27 cellular contexts compared by ENCODE assay signal in the genomic region with DNA sequence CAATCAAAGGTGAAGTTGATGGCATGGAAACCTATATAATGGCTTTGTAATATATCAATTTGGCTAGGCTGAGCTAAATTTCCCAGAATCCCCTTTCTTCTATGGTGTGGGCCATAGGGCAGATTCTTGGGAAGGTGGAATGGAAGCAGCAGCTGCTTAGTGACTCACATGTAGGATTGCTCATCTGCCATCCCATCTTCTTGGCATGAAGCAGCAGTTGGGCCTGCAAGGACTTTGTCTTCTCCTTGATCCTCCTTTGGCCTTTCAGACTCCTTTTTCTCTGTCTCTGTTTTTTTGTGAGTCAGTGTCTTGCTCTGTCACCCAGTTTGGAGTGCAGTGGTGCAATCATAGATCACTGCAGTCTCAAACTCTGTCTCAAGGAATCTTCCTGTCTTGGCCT. TPM values are rescaled to one million over a fixed set of nuclear protein-coding genes. Genes with fewer than 3 reads are reported as not detected.
DNase-seq lines count a peak whose midpoint lies in the region; ATAC-seq, FAIRE-seq and TF ChIP-seq lines count a peak whose summit lies in the region.
"Had no signal": no experiment of that assay in that cellular context is flagged by ENCODE, and none has a peak within 500 bp of the region (broad histone marks: within the 10 kb centered on the region; RNA-seq: fewer than 3 reads in every experiment).

No MANE protein-coding gene starts in this region.

- H3K9me3 Mint-ChIP-seq in astrocyte (ENCODE audit: unreplicated experiment), result no peaks in the 10 kb centered on the region
- H3K9me3 Mint-ChIP-seq: activated CD4-positive, alpha-beta memory T cell treated with anti-CD3 and anti-CD28 coated beads for 36 hours; activated naive CD8-positive, alpha-beta T cell treated with anti-CD3 and anti-CD28 coated beads, Interleukin-2, amount 50 U/mL, for 24 hours; CD4-positive, alpha-beta T cell; dendritic cell treated with granulocyte-macrophage colony-stimulating factor and Interleukin-4, amounts not matched to agents 40 ng/mL and 50 ng/mL, for 4 days; natural killer cell; stimulated activated effector memory CD8-positive, alpha-beta T cell treated with anti-CD3 and anti-CD28 coated beads, Interleukin-12 subunit alpha, Interleukin-12 subunit beta, amount 100 ng/mL, for 72 hours had no signal

- H3K79me2 ChIP-seq in astrocyte (ENCODE audit: insufficient read depth, low read length), result no peaks in the 10 kb centered on the region

- no peaks in the 10 kb centered on the region for H3K27me3 ChIP-seq in astrocyte (ENCODE audit: insufficient read depth, low read length)
- no peaks in the 10 kb centered on the region for H3K27me3 ChIP-seq in foreskin keratinocyte
- H3K27me3 ChIP-seq: gastrocnemius medialis, pancreas had no signal

- H4K20me1 ChIP-seq in astrocyte (ENCODE audit: insufficient read depth, low read length), result no peaks in the 10 kb centered on the region

- H3K4me3 Mint-ChIP-seq in astrocyte (ENCODE audit: unreplicated experiment), result no peak overlapping the region
- H3K4me3 Mint-ChIP-seq: activated CD4-positive, alpha-beta memory T cell treated with anti-CD3 and anti-CD28 coated beads for 36 hours; activated naive CD8-positive, alpha-beta T cell treated with anti-CD3 and anti-CD28 coated beads, Interleukin-2, amount 50 U/mL, for 24 hours; CD4-positive, alpha-beta T cell; dendritic cell treated with granulocyte-macrophage colony-stimulating factor and Interleukin-4, amounts not matched to agents 40 ng/mL and 50 ng/mL, for 4 days; natural killer cell; stimulated activated effector memory CD8-positive, alpha-beta T cell treated with anti-CD3 and anti-CD28 coated beads, Interleukin-12 subunit alpha, Interleukin-12 subunit beta, amount 100 ng/mL, for 72 hours; T-helper 17 cell had no signal

- no peaks in the 10 kb centered on the region for H3K9me3 ChIP-seq in astrocyte (ENCODE audit: insufficient read depth, low read depth, low read length)
- H3K9me3 ChIP-seq: gastrocnemius medialis, pancreas had no signal

- H3K27ac ChIP-seq in astrocyte (ENCODE audit: low read depth, low read length) (no peak overlapping the region), foreskin keratinocyte (no peak overlapping the region)
- H3K27ac ChIP-seq: gastrocnemius medialis, pancreas had no signal

- DNase-seq in AG10803 (ENCODE audit: low read depth) (peak; percentile 69), HS-5 (ENCODE audit: low read depth) (peak; percentile 57), astrocyte (ENCODE audit: low read depth) (peak; percentile 18), foreskin keratinocyte (peak; percentile 30 to 60)
- DNase-seq in stimulated activated CD4-positive, alpha-beta T cell treated with anti-CD3 and anti-CD28 coated beads, Interleukin-12 subunit alpha, Interleukin-12 subunit beta, amount 100 ng/mL, for 4 hours, result no peak
- DNase-seq: activated CD4-positive, alpha-beta memory T cell treated with anti-CD3 and anti-CD28 coated beads for 36 hours; activated effector memory CD4-positive, alpha-beta T cell treated with anti-CD3 and anti-CD28 coated beads, Interleukin-2, amount 50 U/mL, for 16 hours; activated naive CD8-positive, alpha-beta T cell treated with anti-CD3 and anti-CD28 coated beads, Interleukin-2, amount 50 U/mL, for 24 hours; CD4-positive, alpha-beta T cell; DMS153; gastrocnemius medialis; mesendoderm; MM.1S; natural killer cell; NCI-H146; NCI-H2171 treated with DMSO at 0.1 percent for 48 hours; NCI-H69; pancreas; right cardiac atrium; T-helper 17 cell had no signal

- H3K36me3 ChIP-seq in astrocyte (ENCODE audit: insufficient read depth, low read length), result no peaks in the 10 kb centered on the region
- H3K36me3 ChIP-seq: gastrocnemius medialis, pancreas had no signal

- FAIRE-seq in astrocyte (lab: Jason Lieb, UNC), result peak; percentile 13
- FAIRE-seq: endothelial cell of umbilical vein, pancreas had no signal

- no peak overlapping the region for H2AFZ ChIP-seq in astrocyte (ENCODE audit: low read depth, low read length)

- no peaks in the 10 kb centered on the region for H3K36me3 Mint-ChIP-seq in astrocyte (ENCODE audit: low read depth, unreplicated experiment)
- H3K36me3 Mint-ChIP-seq: activated CD4-positive, alpha-beta memory T cell treated with anti-CD3 and anti-CD28 coated beads for 36 hours; natural killer cell; stimulated activated effector memory CD8-positive, alpha-beta T cell treated with anti-CD3 and anti-CD28 coated beads, Interleukin-12 subunit alpha, Interleukin-12 subunit beta, amount 100 ng/mL, for 72 hours had no signal

- no peak for TF ChIP-seq CTCF in AG10803 (conservative IDR thresholded peaks at IDR 0.05; ENCODE audit: low read length)
- TF ChIP-seq CTCF in astrocyte (IDR thresholded peaks at IDR 0.05; ENCODE audit: insufficient read depth, low read depth, low read length), result no peak
- no peak for TF ChIP-seq CTCF in foreskin keratinocyte (conservative IDR thresholded peaks at IDR 0.05)

- peaks cover 4% of the 10 kb centered on the region for H3K4me1 ChIP-seq in astrocyte (ENCODE audit: insufficient read depth, low read length)
- H3K4me1 ChIP-seq in foreskin keratinocyte, result no peaks in the 10 kb centered on the region
- H3K4me1 ChIP-seq: gastrocnemius medialis, pancreas had no signal

- peaks cover 9% of the 10 kb centered on the region for H3K4me1 Mint-ChIP-seq in astrocyte (ENCODE audit: low read depth, unreplicated experiment)
- H3K4me1 Mint-ChIP-seq: activated naive CD8-positive, alpha-beta T cell treated with anti-CD3 and anti-CD28 coated beads, Interleukin-2, amount 50 U/mL, for 24 hours; natural killer cell; stimulated activated effector memory CD8-positive, alpha-beta T cell treated with anti-CD3 and anti-CD28 coated beads, Interleukin-12 subunit alpha, Interleukin-12 subunit beta, amount 100 ng/mL, for 72 hours; T-helper 17 cell had no signal

- no peak overlapping the region for H3K4me3 ChIP-seq in AG10803 (ENCODE audit: low read length)
- no peak overlapping the region for H3K4me3 ChIP-seq in astrocyte (ENCODE audit: insufficient read depth, low read depth, low read length)
- H3K4me3 ChIP-seq: gastrocnemius medialis, pancreas had no signal

- ATAC-seq in foreskin keratinocyte, result peak; percentile 68
- no peak for ATAC-seq in GM21390 (IDR thresholded peaks at IDR 0.05; ENCODE audit: unreplicated experiment)
- no peak for ATAC-seq in HG03432 (IDR thresholded peaks at IDR 0.05; ENCODE audit: unreplicated experiment)
- ATAC-seq in HG03521 (IDR thresholded peaks at IDR 0.05; ENCODE audit: unreplicated experiment), result no peak
- ATAC-seq: activated naive CD8-positive, alpha-beta T cell treated with anti-CD3 and anti-CD28 coated beads, Interleukin-2, amount 50 U/mL, for 24 hours; gastrocnemius medialis; HCT116; natural killer cell; pancreas; right cardiac atrium; stimulated activated effector memory CD8-positive, alpha-beta T cell treated with anti-CD3 and anti-CD28 coated beads, Interleukin-12 subunit alpha, Interleukin-12 subunit beta, amount 100 ng/mL, for 72 hours; T-helper 17 cell had no signal

- no peak overlapping the region for H3K27ac Mint-ChIP-seq in astrocyte (ENCODE audit: unreplicated experiment)
- H3K27ac Mint-ChIP-seq: activated CD4-positive, alpha-beta memory T cell treated with anti-CD3 and anti-CD28 coated beads for 36 hours; activated naive CD8-positive, alpha-beta T cell treated with anti-CD3 and anti-CD28 coated beads, Interleukin-2, amount 50 U/mL, for 24 hours; CD4-positive, alpha-beta T cell; dendritic cell treated with granulocyte-macrophage colony-stimulating factor and Interleukin-4, amounts not matched to agents 40 ng/mL and 50 ng/mL, for 4 days; natural killer cell; stimulated activated effector memory CD8-positive, alpha-beta T cell treated with anti-CD3 and anti-CD28 coated beads, Interleukin-12 subunit alpha, Interleukin-12 subunit beta, amount 100 ng/mL, for 72 hours; T-helper 17 cell had no signal

- H3K27me3 Mint-ChIP-seq in astrocyte (ENCODE audit: low read depth, unreplicated experiment), result no peaks in the 10 kb centered on the region
- H3K27me3 Mint-ChIP-seq: dendritic cell treated with granulocyte-macrophage colony-stimulating factor and Interleukin-4, amounts not matched to agents 40 ng/mL and 50 ng/mL, for 4 days had no signal

- no peak overlapping the region for H3K9ac ChIP-seq in astrocyte (ENCODE audit: low read length)

- no peak overlapping the region for H3K4me2 ChIP-seq in astrocyte (ENCODE audit: low read length)

RNA-seq across cellular contexts. Expression of gene CEP162, which starts 52.6 kb away (rescaled TPM):
- total RNA-seq in astrocyte (6.3 and 6.9 TPM in 2 replicates), foreskin keratinocyte (4.8 and 5.2 TPM in 2 replicates)
- 2.0 and 2.1 TPM in 2 replicates for polyA plus RNA-seq in foreskin keratinocyte
